In genomic region chr10:95403690-95404459, GRCh38 we compare ENCODE assay signal across 24 cellular contexts.
DNase-seq lines count a peak whose midpoint lies in the region; ATAC-seq and TF ChIP-seq lines count a peak whose summit lies in the region.
"Had no signal": no experiment of that assay in that cellular context is flagged by ENCODE, and none has a peak within 500 bp of the region (broad histone marks: within the 10 kb centered on the region; RNA-seq: fewer than 3 reads in every experiment).

No MANE protein-coding gene starts in this region.

- intact Hi-C loops in Right ventricle myocardium inferior (cut with DNase I) (no loop called here), cardiac septum (cut with DNase I) (no loop called here), left cardiac atrium (cut with DNase I) (no loop called here), sigmoid colon (cut with DNase I) (no loop called here)
- intact Hi-C loops in activated CD4-positive, alpha-beta memory T cell treated with anti-CD3 and anti-CD28 coated beads for 36 hours (cut with micrococcal nuclease) = no loop called here

- no peaks in the 10 kb centered on the region for H3K4me1 Mint-ChIP-seq in activated CD4-positive, alpha-beta memory T cell treated with anti-CD3 and anti-CD28 coated beads for 36 hours (ENCODE audit: low read depth)
- H3K4me1 Mint-ChIP-seq: activated CD4-positive, alpha-beta memory T cell treated with anti-CD3 and anti-CD28 coated beads, Interleukin-2, amount 10 ng/mL, durations not matched to agents 7 days and 5 days; activated naive CD8-positive, alpha-beta T cell treated with anti-CD3 and anti-CD28 coated beads, Interleukin-2, amount 10 ng/mL, durations not matched to agents 7 days and 5 days had no signal

- no peak overlapping the region for H3K4me3 ChIP-seq in sigmoid colon
- H3K4me3 ChIP-seq: body of pancreas had no signal

- no peak overlapping the region for H3K27ac Mint-ChIP-seq in activated CD4-positive, alpha-beta memory T cell treated with anti-CD3 and anti-CD28 coated beads for 36 hours
- H3K27ac Mint-ChIP-seq: activated CD4-positive, alpha-beta memory T cell treated with anti-CD3 and anti-CD28 coated beads, Interleukin-2, amount 10 ng/mL, durations not matched to agents 7 days and 5 days; activated naive CD8-positive, alpha-beta T cell treated with anti-CD3 and anti-CD28 coated beads, Interleukin-2, amount 10 ng/mL, durations not matched to agents 7 days and 5 days; CD4-positive, alpha-beta T cell had no signal

- POLR2A ChIA-PET in activated CD4-positive, alpha-beta memory T cell treated with anti-CD3 and anti-CD28 coated beads for 36 hours (lab: Charles Lee) = no interaction called here

- DNase-seq in Right ventricle myocardium inferior (ENCODE audit: missing footprints) (peak; percentile 78), cardiac septum (ENCODE audit: low spot score) (no peak), left cardiac atrium (peak; percentile 58), sigmoid colon (no peak), pons (ENCODE audit: low spot score) (no peak), C1 segment of cervical spinal cord (lab: John Stamatoyannopoulos, UW) (no peak), HT-29 (ENCODE audit: low spot score) (no peak)
- DNase-seq in activated CD4-positive, alpha-beta memory T cell treated with anti-CD3 and anti-CD28 coated beads for 36 hours = no peak
- DNase-seq: 8988T; activated CD4-positive, alpha-beta memory T cell treated with anti-CD3 and anti-CD28 coated beads, Interleukin-2, amount 10 ng/mL, durations not matched to agents 7 days and 5 days; activated effector memory CD4-positive, alpha-beta T cell treated with Interleukin-2 at 50 U/mL for 16 hours; activated naive CD8-positive, alpha-beta T cell treated with anti-CD3 and anti-CD28 coated beads, Interleukin-2, amount 10 ng/mL, durations not matched to agents 7 days and 5 days; CD4-positive, alpha-beta T cell; mesenchymal stem cell; MV-4-11; NCI-H510A treated with DMSO at 0.1 percent for 48 hours; occipital lobe; stimulated activated CD4-positive, alpha-beta T cell treated with anti-CD3 and anti-CD28 coated beads, Interleukin-12 subunit alpha, Interleukin-12 subunit beta, amount 100 ng/mL, for 4 hours; stimulated activated CD4-positive, alpha-beta T cell treated with anti-CD3 and anti-CD28 coated beads, Interleukin-4, amount 100 ng/mL, for 24 hours; stimulated activated naive CD4-positive, alpha-beta T cell treated with Interleukin-2 at 50 U/mL for 16 hours; trophoblast cell had no signal

- H3K36me3 ChIP-seq in sigmoid colon = peaks cover 25 to 88% (median 36%) of the 10 kb centered on the region in 4 donors

- H3K9me3 Mint-ChIP-seq in activated CD4-positive, alpha-beta memory T cell treated with anti-CD3 and anti-CD28 coated beads for 36 hours = no peaks in the 10 kb centered on the region
- H3K9me3 Mint-ChIP-seq: activated CD4-positive, alpha-beta memory T cell treated with anti-CD3 and anti-CD28 coated beads, Interleukin-2, amount 10 ng/mL, durations not matched to agents 7 days and 5 days; activated naive CD8-positive, alpha-beta T cell treated with anti-CD3 and anti-CD28 coated beads, Interleukin-2, amount 10 ng/mL, durations not matched to agents 7 days and 5 days; CD4-positive, alpha-beta T cell had no signal

- ATAC-seq in Right ventricle myocardium inferior (peak; percentile 83), left cardiac atrium (peak; percentile 79 to 82)
- ATAC-seq: activated CD4-positive, CD25-positive, alpha-beta regulatory T cell treated with anti-CD3 and anti-CD28 coated beads, Interleukin-2, amount 50 U/mL, for 24 hours; body of pancreas; Panc1 had no signal

- no peaks in the 10 kb centered on the region for H3K27me3 Mint-ChIP-seq in activated CD4-positive, alpha-beta memory T cell treated with anti-CD3 and anti-CD28 coated beads for 36 hours
- H3K27me3 Mint-ChIP-seq: activated CD4-positive, alpha-beta memory T cell treated with anti-CD3 and anti-CD28 coated beads, Interleukin-2, amount 10 ng/mL, durations not matched to agents 7 days and 5 days had no signal

- no peaks in the 10 kb centered on the region for H3K9me3 ChIP-seq in sigmoid colon
- H3K9me3 ChIP-seq: body of pancreas had no signal

- peaks cover 0 to 98% (median 96%) of the 10 kb centered on the region in 4 donors for H3K4me1 ChIP-seq in sigmoid colon

- no peaks in the 10 kb centered on the region for H3K27me3 ChIP-seq in sigmoid colon
- H3K27me3 ChIP-seq: body of pancreas had no signal

- TF ChIP-seq POLR2A in sigmoid colon (IDR thresholded peaks at IDR 0.05) = no peak

- no peak for TF ChIP-seq EP300 in sigmoid colon (IDR thresholded peaks at IDR 0.05)

- 88 to 93% methylated on average over 8 of the region's 8 CpGs for WGBS in sigmoid colon, 2 donors

- CTCF ChIA-PET in activated CD4-positive, alpha-beta memory T cell treated with anti-CD3 and anti-CD28 coated beads for 36 hours (lab: Charles Lee) = interaction anchor here (0.6 to 1.6 kb wide), 5 partner anchors 10 to 30 kb away, joined by 3 to 8 read pairs (median 4); no protein-coding TSS in a partner anchor

- no peak overlapping the region for H3K4me3 Mint-ChIP-seq in activated CD4-positive, alpha-beta memory T cell treated with anti-CD3 and anti-CD28 coated beads for 36 hours
- H3K4me3 Mint-ChIP-seq: activated CD4-positive, alpha-beta memory T cell treated with anti-CD3 and anti-CD28 coated beads, Interleukin-2, amount 10 ng/mL, durations not matched to agents 7 days and 5 days; activated naive CD8-positive, alpha-beta T cell treated with anti-CD3 and anti-CD28 coated beads, Interleukin-2, amount 10 ng/mL, durations not matched to agents 7 days and 5 days; CD4-positive, alpha-beta T cell had no signal

- TF ChIP-seq CTCF in sigmoid colon (IDR thresholded peaks at IDR 0.05) = no peak

- no peaks in the 10 kb centered on the region for H3K36me3 Mint-ChIP-seq in activated CD4-positive, alpha-beta memory T cell treated with anti-CD3 and anti-CD28 coated beads for 36 hours
- H3K36me3 Mint-ChIP-seq: activated naive CD8-positive, alpha-beta T cell treated with anti-CD3 and anti-CD28 coated beads, Interleukin-2, amount 10 ng/mL, durations not matched to agents 7 days and 5 days had no signal

- H3K27ac ChIP-seq in sigmoid colon = peak overlapping the region; percentile 81 to 98 (median 90)
- H3K27ac ChIP-seq: body of pancreas had no signal

Comparison
In these comparisons a context has a peak if more than half of its experiments do, and no peak if none do; other contexts are left out.
1. DNase-seq: peak in Right ventricle myocardium inferior (single experiment) and left cardiac atrium (single experiment); none in cardiac septum (single experiment), sigmoid colon (single experiment), pons (single experiment), activated CD4-positive, alpha-beta memory T cell treated with anti-CD3 and anti-CD28 coated beads for 36 hours (single experiment), C1 segment of cervical spinal cord (0 of 14) and HT-29 (single experiment).